In the genomic region with DNA sequence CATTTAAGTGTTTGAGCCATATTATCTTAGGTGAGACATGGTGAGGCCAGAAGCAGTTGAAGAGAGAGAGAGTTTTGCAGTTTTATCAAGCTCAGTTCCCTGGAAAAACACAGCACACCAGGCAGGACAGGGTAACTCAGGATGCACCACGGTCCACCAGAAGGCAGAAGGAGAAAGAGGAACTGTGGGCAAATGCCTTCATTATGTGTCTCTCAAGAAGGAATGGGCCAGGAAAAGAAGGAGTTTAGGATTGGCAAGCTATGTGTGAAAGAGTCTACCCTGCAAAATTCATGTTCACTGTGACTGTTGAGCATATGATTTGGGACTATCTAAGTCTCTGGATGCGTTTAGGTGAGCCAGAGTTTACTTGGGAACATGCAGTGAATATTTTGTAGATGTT, we compare ENCODE assay signal across 30 cellular contexts.
"Had no signal": no experiment of that assay in that cellular context is flagged by ENCODE, and none has a peak within 500 bp of the region (broad histone marks: within the 10 kb centered on the region; RNA-seq: fewer than 3 reads in every experiment).

No MANE protein-coding gene starts in this region.

- ATAC-seq: activated T-helper 17 cell treated with anti-CD3 and anti-CD28 coated beads, Interleukin-2, amount 50 U/mL, for 72 hours; Panc1; Right ventricle myocardium inferior; T-helper 17 cell had no signal

- H3K9me3 ChIP-seq: SJSA1 had no signal

- H3K27ac Mint-ChIP-seq: activated CD4-positive, alpha-beta memory T cell treated with anti-CD3 and anti-CD28 coated beads, Interleukin-2, amount 10 ng/mL, durations not matched to agents 7 days and 5 days; activated naive CD4-positive, alpha-beta T cell treated with anti-CD3 and anti-CD28 coated beads for 36 hours; activated naive CD8-positive, alpha-beta T cell; activated T-helper 17 cell treated with anti-CD3 and anti-CD28 coated beads, Interleukin-2, amount 50 U/mL, for 72 hours; brain; T-helper 17 cell had no signal

- H3K27me3 Mint-ChIP-seq: activated CD4-positive, alpha-beta memory T cell treated with anti-CD3 and anti-CD28 coated beads, Interleukin-2, amount 10 ng/mL, durations not matched to agents 7 days and 5 days; activated naive CD8-positive, alpha-beta T cell; activated T-helper 17 cell treated with anti-CD3 and anti-CD28 coated beads, Interleukin-2, amount 50 U/mL, for 72 hours; brain; T-helper 17 cell had no signal

- H3K36me3 ChIP-seq: cardiac muscle cell, SJSA1 had no signal

- FAIRE-seq: astrocyte had no signal

- H3K4me1 Mint-ChIP-seq: activated CD4-positive, alpha-beta memory T cell treated with anti-CD3 and anti-CD28 coated beads, Interleukin-2, amount 10 ng/mL, durations not matched to agents 7 days and 5 days; activated T-helper 17 cell treated with anti-CD3 and anti-CD28 coated beads, Interleukin-2, amount 50 U/mL, for 72 hours; brain; T-helper 17 cell had no signal

- H3K27ac ChIP-seq: cardiac muscle cell, SJSA1, VCaP had no signal

- H3K4me3 ChIP-seq: cardiac muscle cell, SJSA1 had no signal

- H3K9me3 Mint-ChIP-seq: activated naive CD4-positive, alpha-beta T cell treated with anti-CD3 and anti-CD28 coated beads for 36 hours; brain had no signal

- H3K27me3 ChIP-seq: cardiac muscle cell, SJSA1 had no signal

- DNase-seq: activated CD4-positive, alpha-beta memory T cell treated with anti-CD3 and anti-CD28 coated beads, Interleukin-2, amount 10 ng/mL, durations not matched to agents 7 days and 5 days; activated CD4-positive, alpha-beta T cell treated with anti-CD3 and anti-CD28 coated beads, Interleukin-2, amount 50 U/mL, for 1 hour; activated CD4-positive, CD25-positive, alpha-beta regulatory T cell; activated gamma-delta T cell; activated naive CD4-positive, alpha-beta T cell treated with anti-CD3 and anti-CD28 coated beads for 36 hours; activated T-cell treated with anti-CD3 and anti-CD28 coated beads for 4 hours; activated T-cell treated with anti-CD3 and anti-CD28 coated beads, Interleukin-2, amount 50 U/mL, for 48 hours; amygdala; MM.1S; NCI-H1105; NCI-H1436; NCI-H1694 treated with DMSO at 0.1 percent for 48 hours; NCI-H2029 treated with DMSO at 0.1 percent for 48 hours; NCI-H345; NCI-H510A treated with DMSO at 0.1 percent for 48 hours; NCI-H69; NK-92 treated with Interleukin-12 subunit alpha and Interleukin-12 subunit beta, amount 100 ng/mL, for 24 hours; OCI-M1; RPMI8226; T-helper 17 cell; T-helper 9 cell had no signal

- H3K4me3 Mint-ChIP-seq: activated CD4-positive, alpha-beta memory T cell treated with anti-CD3 and anti-CD28 coated beads, Interleukin-2, amount 10 ng/mL, durations not matched to agents 7 days and 5 days; activated naive CD4-positive, alpha-beta T cell treated with anti-CD3 and anti-CD28 coated beads for 36 hours; activated naive CD8-positive, alpha-beta T cell; activated T-helper 17 cell treated with anti-CD3 and anti-CD28 coated beads, Interleukin-2, amount 50 U/mL, for 72 hours; brain; T-helper 17 cell had no signal
